ENCODE assay signal across 8 cellular contexts in the genomic region with DNA sequence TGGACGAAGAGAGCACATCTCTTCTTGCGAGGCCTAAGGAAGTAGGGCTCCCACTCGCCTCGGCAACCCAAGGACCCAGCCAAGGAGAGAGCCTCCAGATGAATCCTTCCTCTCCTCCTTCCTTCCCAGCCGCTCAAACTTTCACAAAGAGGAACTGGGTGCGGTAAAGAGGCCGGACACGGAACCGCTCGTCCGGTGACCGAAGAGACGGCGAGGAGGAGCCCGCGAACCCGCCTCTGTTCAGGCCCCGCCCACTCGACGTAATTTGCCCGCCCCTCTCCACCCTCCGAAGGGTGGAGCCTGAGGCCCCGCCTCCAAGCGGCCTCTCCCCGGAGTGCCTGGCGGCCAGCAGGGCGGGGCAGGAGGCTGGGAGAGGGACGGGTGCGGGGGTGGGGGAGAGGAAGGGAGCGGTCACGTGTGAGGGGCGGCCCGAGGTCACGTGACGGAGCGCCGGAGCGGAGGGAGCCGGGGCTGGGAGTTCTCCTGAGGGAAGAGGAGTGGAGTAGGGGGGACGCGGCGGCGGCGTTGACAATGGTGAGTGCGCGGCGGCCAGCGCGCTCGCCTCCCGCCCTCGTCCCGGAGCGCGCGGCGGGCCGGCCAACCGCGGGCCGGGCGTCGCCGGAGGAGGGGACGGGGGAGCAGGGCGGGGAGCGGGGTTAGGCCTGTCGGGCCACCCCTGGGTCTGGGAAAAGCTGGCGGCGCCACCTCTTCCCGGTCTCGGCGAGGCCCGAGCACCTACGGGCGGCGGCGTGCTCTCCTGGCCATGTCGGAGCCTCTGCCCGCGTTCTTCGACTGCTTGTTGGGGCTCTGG. TPM values are rescaled to one million over a fixed set of nuclear protein-coding genes. Genes with fewer than 3 reads are reported as not detected.
DNase-seq lines count a peak whose midpoint lies in the region; ATAC-seq, FAIRE-seq and TF ChIP-seq lines count a peak whose summit lies in the region.

A gene (plus strand): TSS at position 432 of the 811 bp plus-strand sequence. CDS start 100 bp downstream, at position 532.

- CTCF ChIA-PET in T-cell (lab: Charles Lee), result interaction anchor here (0.7 to 1.4 kb wide), 4 partner anchors 30 to 168 kb away, joined by 3 to 5 read pairs (median 4); a partner anchor contains a TSS

- DNase-seq in GM12892 (ENCODE audit: insufficient read length) (peak; percentile 90), NCI-H1436 treated with DMSO at 0.1 percent for 48 hours (lab: John Stamatoyannopoulos, UW) (peak; percentile 83), T-cell (peak; percentile 96 to 99 (median 98)), cardiac septum (ENCODE audit: low spot score) (peak; percentile 100), pons (ENCODE audit: low spot score) (peak; percentile 99), type B pancreatic cell (ENCODE audit: extremely low spot score, unreplicated experiment) (peak; percentile 99)

- 0% methylated on average over 53 to 82 of the region's 82 CpGs for WGBS in adipose tissue, 3 donors

- TF ChIP-seq CTCF in type B pancreatic cell (conservative IDR thresholded peaks at IDR 0.05), result peak; percentile 34

- no peaks in the 10 kb centered on the region for H3K36me3 Mint-ChIP-seq in T-cell
- no peaks in the 10 kb centered on the region for H3K36me3 Mint-ChIP-seq in type B pancreatic cell

- H3K27me3 Mint-ChIP-seq in T-cell, result no peaks in the 10 kb centered on the region
- H3K27me3 Mint-ChIP-seq in type B pancreatic cell, result no peaks in the 10 kb centered on the region

- ATAC-seq in HG02852 (IDR thresholded peaks at IDR 0.05; ENCODE audit: unreplicated experiment) (peak; percentile 76), T-cell (replicated peaks in 1 of 4) (peak; percentile 91 to 97 (median 94))

- peak; percentile 100 for FAIRE-seq in GM12892 (lab: Jason Lieb, UNC)

- peak within 1 kb of the TSS; percentile 97 for H3K27ac ChIP-seq in adipose tissue (ENCODE audit: low read depth, low read length)

- H3K27ac Mint-ChIP-seq in T-cell, result peak within 1 kb of the TSS; percentile 96 to 98
- peak within 1 kb of the TSS; percentile 99 for H3K27ac Mint-ChIP-seq in type B pancreatic cell

- POLR2A ChIA-PET in T-cell (lab: Charles Lee), result interaction anchor here in 1 of 2 donors (0.5 to 1.4 kb wide), 3 partner anchors 33 to 73 kb away, joined by 4 to 11 read pairs (median 6); a partner anchor contains a TSS

- peak; percentile 79 for TF ChIP-seq POLR2A in GM12892 (IDR thresholded peaks at IDR 0.05; ENCODE audit: low read depth, low read length)

- H3K4me1 Mint-ChIP-seq in T-cell (peaks cover 18 to 33% (median 32%) of the 10 kb centered on the region in 3 donors), type B pancreatic cell (ENCODE audit: unreplicated experiment) (peaks cover 18% of the 10 kb centered on the region)

- intact Hi-C loops in cardiac septum (cut with DNase I), result loop anchor here (5.0 kb wide), 1 partner anchor 53 kb away; no protein-coding TSS in a partner anchor

- H3K4me3 Mint-ChIP-seq in T-cell (peak within 1 kb of the TSS; percentile 92 to 95 (median 92)), type B pancreatic cell (peak within 1 kb of the TSS; percentile 99)

- H3K9me3 Mint-ChIP-seq in T-cell (no peaks in the 10 kb centered on the region), type B pancreatic cell (no peaks in the 10 kb centered on the region)

RNA-seq across cellular contexts. Expression of the gene that starts here (rescaled TPM):
- polyA plus RNA-seq in GM12892 (2012; ENCODE audit: missing spikeins), result 33.9 TPM
- total RNA-seq in T-cell (10 to 100 TPM; 24.6 to 35.8 (median 28.2) TPM), cardiac septum (31.7 TPM), type B pancreatic cell (ENCODE audit: low replicate concordance) (56.0 and 57.6 TPM in 2 replicates)
- polyA plus RNA-seq in adipose tissue, result 10 to 100 TPM; 13.1 to 45.2 (median 33.4) TPM

Comparison
In these comparisons a context has a peak if more than half of its experiments do, and no peak if none do; other contexts are left out.
1. Peak in every context shown above with its lines: DNase-seq, ATAC-seq and H3K27ac ChIP-seq.